8 cellular contexts compared by ENCODE assay signal in the genomic region with DNA sequence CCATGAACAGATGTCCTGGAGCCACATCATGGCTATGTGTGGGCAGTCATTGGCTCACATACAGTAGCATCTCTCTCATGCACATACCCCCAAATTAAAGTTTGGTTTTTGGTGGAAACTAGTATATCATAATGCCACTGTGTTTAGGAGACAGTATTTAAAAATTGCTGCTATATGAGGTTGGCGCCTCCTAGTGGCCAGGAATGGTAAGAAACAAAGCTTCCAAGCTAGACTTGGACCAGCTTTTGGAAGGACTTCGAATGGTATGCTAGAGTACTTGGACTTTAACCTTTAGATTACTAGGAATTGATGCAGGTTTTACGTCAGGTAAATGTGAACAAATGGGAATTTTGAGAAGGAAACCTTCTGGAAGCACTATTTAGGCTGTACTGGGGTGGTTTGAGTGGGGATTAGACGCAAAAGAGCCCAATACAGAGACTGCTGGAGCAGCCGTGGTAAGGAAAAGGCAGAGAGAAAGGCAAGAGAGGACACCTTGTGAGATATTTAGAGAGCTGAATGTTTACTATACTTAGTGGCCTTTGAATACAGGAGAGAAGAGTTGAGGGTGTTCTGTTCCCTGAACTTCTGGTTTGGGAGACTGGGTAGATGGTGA. TPM values are rescaled to one million over a fixed set of nuclear protein-coding genes. Genes with fewer than 3 reads are reported as not detected.
DNase-seq lines count a peak whose midpoint lies in the region; ATAC-seq and TF ChIP-seq lines count a peak whose summit lies in the region.

No MANE protein-coding gene starts in this region.

- peaks cover 0 to 2% (median 0%) of the 10 kb centered on the region in 4 donors for H3K4me1 Mint-ChIP-seq in naive thymus-derived CD8-positive, alpha-beta T cell

- no peak overlapping the region for H3K4me3 Mint-ChIP-seq in naive thymus-derived CD8-positive, alpha-beta T cell

- no peaks in the 10 kb centered on the region for H3K79me2 ChIP-seq in DND-41 (ENCODE audit: insufficient read depth, low read length)

- H3K27ac ChIP-seq in DND-41 (ENCODE audit: low read length), result no peak overlapping the region

- no peak overlapping the region for H3K4me3 ChIP-seq in DND-41 (ENCODE audit: low read depth in 1 of 2, low read length in 2 of 2)

- no peak overlapping the region for H3K9ac ChIP-seq in DND-41 (ENCODE audit: low read depth, low read length)

- H2AFZ ChIP-seq in DND-41 (ENCODE audit: low read depth, low read length), result no peak overlapping the region

- no peaks in the 10 kb centered on the region for H3K9me3 ChIP-seq in DND-41 (ENCODE audit: insufficient read depth, low read length, severe bottlenecking)

- H3K4me2 ChIP-seq in DND-41 (ENCODE audit: insufficient read depth, low read length), result no peak overlapping the region

- H3K27ac Mint-ChIP-seq in naive thymus-derived CD8-positive, alpha-beta T cell, result no peak overlapping the region

- peaks cover 0 to 5% (median 0%) of the 10 kb centered on the region in 9 donors for H3K9me3 Mint-ChIP-seq in naive thymus-derived CD8-positive, alpha-beta T cell

- TF ChIP-seq CTCF in DND-41 (IDR thresholded peaks at IDR 0.05; ENCODE audit: borderline replicate concordance, extremely low read depth, low read length, poor library complexity, severe bottlenecking), result peak; percentile 80

- ATAC-seq in DND-41 (ENCODE audit: insufficient read depth, low read depth) (peak; percentile 62), GM19035 (IDR thresholded peaks at IDR 0.05; ENCODE audit: unreplicated experiment) (peak; percentile 79), HG03565 (IDR thresholded peaks at IDR 0.05; ENCODE audit: unreplicated experiment) (peak; percentile 71), HG03196 (IDR thresholded peaks at IDR 0.05; ENCODE audit: unreplicated experiment) (no peak)
- ATAC-seq in naive thymus-derived CD8-positive, alpha-beta T cell, result no peak

- H3K27me3 ChIP-seq in DND-41 (ENCODE audit: insufficient read depth, low read length, poor library complexity), result no peaks in the 10 kb centered on the region

- no peaks in the 10 kb centered on the region for H3K4me1 ChIP-seq in DND-41 (ENCODE audit: insufficient read depth, low read length)

- H3K27me3 Mint-ChIP-seq in naive thymus-derived CD8-positive, alpha-beta T cell, result peaks cover 0 to 12% (median 8%) of the 10 kb centered on the region in 5 donors

- POLR2A ChIA-PET in naive thymus-derived CD8-positive, alpha-beta T cell (lab: Charles Lee), result no interaction called here

- H3K36me3 Mint-ChIP-seq in naive thymus-derived CD8-positive, alpha-beta T cell, result no peaks in the 10 kb centered on the region

- no peaks in the 10 kb centered on the region for H3K36me3 ChIP-seq in DND-41 (ENCODE audit: insufficient read depth, low read length)

- peak; percentile 39 for DNase-seq in DND-41
- peak; percentile 46 for DNase-seq in T-helper 9 cell
- peak; percentile 38 for DNase-seq in dedifferentiated amniotic fluid mesenchymal stem cell (ENCODE audit: extremely low spot score)
- peak in 6 of 10 donors; percentile 5 to 27 (median 14) for DNase-seq in naive thymus-derived CD8-positive, alpha-beta T cell
- DNase-seq in NCI-H510A treated with DMSO at 0.1 percent for 48 hours (lab: John Stamatoyannopoulos, UW), result no peak

- no peaks in the 10 kb centered on the region for H4K20me1 ChIP-seq in DND-41 (ENCODE audit: insufficient read depth, low read length)

RNA-seq across cellular contexts. Expression of gene PRSS35, which starts 23.8 kb away (rescaled TPM):
- not detected for total RNA-seq in naive thymus-derived CD8-positive, alpha-beta T cell
- not detected for polyA plus RNA-seq in naive thymus-derived CD8-positive, alpha-beta T cell

Comparison
In these comparisons a context has a peak if more than half of its experiments do, and no peak if none do; other contexts are left out.
1. ATAC-seq: peak in DND-41 (single experiment), GM19035 (single experiment) and HG03565 (single experiment); none in naive thymus-derived CD8-positive, alpha-beta T cell (0 of 2) and HG03196 (single experiment).